8 cellular contexts compared by ENCODE assay signal in the genomic region with DNA sequence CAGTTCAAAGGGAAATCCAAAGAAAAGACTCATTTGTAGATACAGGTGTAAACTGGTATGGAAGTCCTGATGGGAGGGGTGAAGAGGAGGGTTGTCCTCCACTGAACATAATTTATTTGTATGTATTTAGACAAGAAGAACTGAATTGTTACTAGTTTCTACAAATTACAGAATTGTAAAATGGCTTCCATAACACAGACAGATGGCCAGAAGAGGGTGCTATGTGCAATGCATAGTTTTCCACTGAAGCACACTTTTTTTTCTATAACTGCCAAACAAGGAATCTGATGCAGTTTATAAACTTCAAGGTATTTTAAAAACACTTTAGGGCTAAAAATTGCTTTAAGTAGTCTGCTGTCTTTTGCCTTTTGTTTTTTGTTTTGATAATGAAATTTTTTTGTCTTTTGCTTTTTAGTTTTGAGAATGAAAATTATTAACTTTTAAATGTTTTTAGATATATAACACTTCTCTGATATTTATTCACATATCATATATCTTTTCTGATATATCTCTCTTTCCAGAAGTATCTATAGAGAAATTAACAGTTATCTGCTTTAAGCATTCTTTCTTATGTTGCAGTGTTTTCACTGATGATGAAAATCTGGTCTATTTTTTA. TPM values are rescaled to one million over a fixed set of nuclear protein-coding genes. Genes with fewer than 3 reads are reported as not detected.
DNase-seq lines count a peak whose midpoint lies in the region; ATAC-seq and TF ChIP-seq lines count a peak whose summit lies in the region.

No MANE protein-coding gene starts in this region.

- H4K8ac ChIP-seq in H9 (replicated peaks; ENCODE audit: insufficient read length, low read depth, low read length) = no peak overlapping the region

- no peak overlapping the region for H3K4ac ChIP-seq in H9 (ENCODE audit: low read depth, low read length)

- H3K23ac ChIP-seq in H9 (ENCODE audit: insufficient read length, low read depth, low read length) = no peak overlapping the region

- H3K36me3 Mint-ChIP-seq in CD14-positive monocyte = no peaks in the 10 kb centered on the region
- H3K36me3 Mint-ChIP-seq in H9 (ENCODE audit: insufficient read depth in 1 of 3, low read depth in 3 of 3) = no peaks in the 10 kb centered on the region

- H3K4me3 ChIP-seq in right atrium auricular region = no peak overlapping the region
- H3K4me3 ChIP-seq in uterus = no peak overlapping the region

- H3K79me1 ChIP-seq in H9 (ENCODE audit: insufficient read depth, low read depth, low read length, poor library complexity, severe bottlenecking) = no peaks in the 10 kb centered on the region

- no peak for ATAC-seq in GM18502 (IDR thresholded peaks at IDR 0.05; ENCODE audit: poor library complexity, unreplicated experiment)

- no peak overlapping the region for H3K14ac ChIP-seq in H9 (ENCODE audit: insufficient read depth, low read length)

- no peak overlapping the region for H3K9ac ChIP-seq in H9 (ENCODE audit: extremely low read depth, insufficient read length, low read length)

- no peak overlapping the region for H2BK20ac ChIP-seq in H9 (ENCODE audit: low read depth, low read length, poor library complexity, severe bottlenecking)

- H3K9me3 ChIP-seq in H9 (ENCODE audit: control insufficient read depth, low read depth, low read length) = no peaks in the 10 kb centered on the region
- no peaks in the 10 kb centered on the region for H3K9me3 ChIP-seq in right atrium auricular region
- H3K9me3 ChIP-seq in uterus = no peaks in the 10 kb centered on the region

- no peak overlapping the region for H3K4me3 Mint-ChIP-seq in CD14-positive monocyte
- no peak overlapping the region for H3K4me3 Mint-ChIP-seq in H9

- no peaks in the 10 kb centered on the region for H3K36me3 ChIP-seq in right atrium auricular region
- H3K36me3 ChIP-seq in uterus = no peaks in the 10 kb centered on the region

- no peaks in the 10 kb centered on the region for H3K79me2 ChIP-seq in H9 (ENCODE audit: insufficient read depth, low read length)

- no peak overlapping the region for H2BK12ac ChIP-seq in H9 (ENCODE audit: insufficient read length, low read depth, low read length)

- no peaks in the 10 kb centered on the region for H4K20me1 ChIP-seq in H9 (ENCODE audit: control insufficient read depth, insufficient read depth, insufficient read length)

- H2AFZ ChIP-seq in H9 (ENCODE audit: low read length) = no peak overlapping the region

- H3K56ac ChIP-seq in H9 (ENCODE audit: insufficient read length, low read depth, low read length) = no peak overlapping the region

- no peak for TF ChIP-seq POLR2A in uterus (IDR thresholded peaks at IDR 0.05)

- H2BK15ac ChIP-seq in H9 (ENCODE audit: low read depth, low read length) = no peak overlapping the region

- no peak for DNase-seq in CD14-positive monocyte (ENCODE audit: low spot score)
- DNase-seq in H9 = no peak
- DNase-seq in SK-N-DZ (ENCODE audit: low spot score) = peak; percentile 23
- no peak for DNase-seq in right atrium auricular region (ENCODE audit: low spot score)
- DNase-seq in uterus = no peak
- DNase-seq in HuH-7 (ENCODE audit: low spot score) = no peak
- no peak for DNase-seq in activated CD4-positive, CD25-positive, alpha-beta regulatory T cell (lab: John Stamatoyannopoulos, UW)

- no peaks in the 10 kb centered on the region for H3K4me1 ChIP-seq in H9 (ENCODE audit: insufficient read depth, low read length)
- H3K4me1 ChIP-seq in right atrium auricular region = no peaks in the 10 kb centered on the region
- H3K4me1 ChIP-seq in uterus = no peaks in the 10 kb centered on the region

- no peak overlapping the region for H2AK5ac ChIP-seq in H9 (ENCODE audit: insufficient read length, low read length)

- intact Hi-C loops in CD14-positive monocyte (cut with micrococcal nuclease) = no loop called here
- intact Hi-C loops in uterus (cut with DNase I; ENCODE audit: low total_unique reads) = no loop called here

- no peak overlapping the region for H2BK5ac ChIP-seq in H9 (ENCODE audit: insufficient read length, low read length)

- H2BK120ac ChIP-seq in H9 (ENCODE audit: low read depth, low read length, poor library complexity, severe bottlenecking) = no peak overlapping the region

- H4K5ac ChIP-seq in H9 (ENCODE audit: insufficient read length, low read depth, low read length) = no peak overlapping the region

- H3K9me3 Mint-ChIP-seq in CD14-positive monocyte (no peaks in the 10 kb centered on the region), H9 (peaks cover 0 to 3% of the 10 kb centered on the region in 2 experiments; a peak in 1 of 5 replicates)

- no peak overlapping the region for H3K27ac ChIP-seq in H9 (ENCODE audit: insufficient read length, low read depth, low read length)
- no peak overlapping the region for H3K27ac ChIP-seq in right atrium auricular region
- no peak overlapping the region for H3K27ac ChIP-seq in uterus

- no peaks in the 10 kb centered on the region for H3K23me2 ChIP-seq in H9 (ENCODE audit: insufficient read length, low read depth, low read length, poor library complexity, severe bottlenecking)

- H3T11ph ChIP-seq in H9 (ENCODE audit: low read length) = no peak overlapping the region

- H3K27ac Mint-ChIP-seq in CD14-positive monocyte (no peak overlapping the region), H9 (no peak overlapping the region)

- H3K27me3 ChIP-seq in H9 (ENCODE audit: insufficient read depth, low read length) (no peaks in the 10 kb centered on the region), right atrium auricular region (no peaks in the 10 kb centered on the region), uterus (no peaks in the 10 kb centered on the region)

- no peak overlapping the region for H3K18ac ChIP-seq in H9 (ENCODE audit: insufficient read length, low read depth, low read length)

- TF ChIP-seq CTCF in CD14-positive monocyte (IDR thresholded peaks at IDR 0.05) = peak; percentile 38
- peak; percentile 75 for TF ChIP-seq CTCF in H9 (conservative IDR thresholded peaks at IDR 0.05)
- TF ChIP-seq CTCF in right atrium auricular region (IDR thresholded peaks at IDR 0.05) = peak; percentile 29 to 65
- TF ChIP-seq CTCF in uterus (IDR thresholded peaks at IDR 0.05) = peak; percentile 37 to 47 (median 41)

- peaks cover 0 to 3% (median 0%) of the 10 kb centered on the region in 3 donors for H3K27me3 Mint-ChIP-seq in CD14-positive monocyte (ENCODE audit: low read depth in 3 of 3)
- no peaks in the 10 kb centered on the region for H3K27me3 Mint-ChIP-seq in H9 (ENCODE audit: low read depth)

- no peak overlapping the region for H4K91ac ChIP-seq in H9 (ENCODE audit: insufficient read length, low read depth, low read length)

- H3K4me2 ChIP-seq in H9 (ENCODE audit: insufficient read depth, insufficient read length, low read length) = no peak overlapping the region

- H3K4me1 Mint-ChIP-seq in CD14-positive monocyte (no peaks in the 10 kb centered on the region), H9 (no peaks in the 10 kb centered on the region)

RNA-seq across cellular contexts. Expression of a gene that starts 58.5 kb away (rescaled TPM):
- polyA plus RNA-seq in CD14-positive monocyte = not detected
- total RNA-seq in H9 (2021) = 0.18 and 0.44 TPM in 2 replicates
- polyA plus RNA-seq in SK-N-DZ (2014; cell fraction: cytosol; rRNA removed) = 32.7 and 44.5 TPM in 2 replicates
- 16.8 and 22.4 TPM in 2 replicates for polyA plus RNA-seq in SK-N-DZ (2014; cell fraction: nucleus; rRNA removed)
- total RNA-seq in right atrium auricular region = under 1 TPM in 1 of 2 donors, not detected in 1; 0.28 TPM
- under 1 TPM in 2 of 4 donors, not detected in 2; 0.12 to 0.83 TPM for total RNA-seq in uterus
